Comparison of ENCODE assay signal across 9 cellular contexts in the genomic region with DNA sequence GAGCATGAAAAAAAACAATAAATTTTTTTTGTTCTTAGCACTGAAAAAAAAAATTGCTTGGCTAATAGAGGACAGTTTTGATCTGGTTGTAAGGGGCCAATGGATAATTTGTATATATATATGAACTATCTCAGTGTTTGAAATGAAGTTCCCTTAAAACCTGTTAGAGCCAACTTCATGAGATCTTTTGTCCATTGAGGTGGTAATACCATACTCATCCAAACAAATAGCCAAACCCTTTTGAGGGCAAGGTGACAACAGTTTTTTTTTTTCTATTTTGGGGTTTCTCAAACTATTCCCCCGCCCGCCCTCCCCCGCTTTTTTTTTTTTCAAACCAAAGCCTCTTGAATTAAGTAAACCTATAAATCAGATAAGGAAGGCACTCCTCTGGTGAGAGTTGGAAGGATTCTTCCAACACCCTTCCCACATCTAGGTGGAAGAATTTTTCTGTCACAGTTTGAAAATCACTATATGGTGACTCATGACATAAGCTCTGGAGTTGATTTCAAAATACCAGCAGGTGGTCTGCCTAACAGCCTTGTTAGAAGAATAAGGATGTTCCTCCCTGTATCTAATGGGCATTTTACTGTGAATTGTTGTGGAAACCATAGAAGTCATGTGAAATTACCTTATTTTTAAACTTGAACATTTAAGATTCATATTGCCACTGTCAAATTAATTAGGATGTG. TPM values are rescaled to one million over a fixed set of nuclear protein-coding genes. Genes with fewer than 3 reads are reported as not detected.
A peak's percentile ranks its signal among the peaks of the same experiment; 100 is the strongest.
DNase-seq lines count a peak whose midpoint lies in the region; ATAC-seq and TF ChIP-seq lines count a peak whose summit lies in the region.
"Had no signal": no experiment of that assay in that cellular context is flagged by ENCODE, and none has a peak within 500 bp of the region (broad histone marks: within the 10 kb centered on the region; RNA-seq: fewer than 3 reads in every experiment).

No MANE protein-coding gene starts in this region.

- no peak overlapping the region for H3K4me3 ChIP-seq in CD8-positive, alpha-beta T cell (ENCODE audit: low read depth, low read length)

- peak overlapping the region; percentile 19 for H3K27ac Mint-ChIP-seq in mesothelial cell of epicardium
- no peak overlapping the region for H3K27ac Mint-ChIP-seq in CD8-positive, alpha-beta T cell

- ATAC-seq in CD8-positive, alpha-beta T cell, result no peak

- H3K27me3 ChIP-seq in CD8-positive, alpha-beta T cell (ENCODE audit: insufficient read depth, low read length), result no peaks in the 10 kb centered on the region

- DNase-seq in ELR (ENCODE audit: low read depth) (peak; percentile 67), LoVo (ENCODE audit: low spot score) (peak; percentile 89), astrocyte of the hippocampus (ENCODE audit: low read depth, low spot score) (peak; percentile 57), mesothelial cell of epicardium (ENCODE audit: low spot score in 2 of 2, unreplicated experiment in 2 of 2) (no peak), NCI-H2081 treated with DMSO at 0.1 percent for 48 hours (lab: John Stamatoyannopoulos, UW) (no peak), foreskin melanocyte (no peak)
- DNase-seq in CD8-positive, alpha-beta T cell, result no peak
- no peak for DNase-seq in activated CD4-positive, alpha-beta T cell treated with anti-CD3 and anti-CD28 coated beads, Interleukin-2, amount 50 U/mL, for 4 hours
- DNase-seq: GF-D8 had no signal

- peaks cover 46% of the 10 kb centered on the region for H3K4me1 Mint-ChIP-seq in mesothelial cell of epicardium
- peaks cover 28% of the 10 kb centered on the region for H3K4me1 Mint-ChIP-seq in CD8-positive, alpha-beta T cell (ENCODE audit: low read depth)

- intact Hi-C loops in CD8-positive, alpha-beta T cell (cut with DNase I, micrococcal nuclease), result no loop called here

- no peak overlapping the region for H3K27ac ChIP-seq in CD8-positive, alpha-beta T cell (ENCODE audit: low read depth, low read length)

- CTCF ChIA-PET in CD8-positive, alpha-beta T cell (lab: Charles Lee), result interaction anchor here (0.9 kb wide), 1 partner anchor 167 kb away, joined by 4 read pairs; no protein-coding TSS in a partner anchor

- peaks cover 7% of the 10 kb centered on the region for H3K36me3 ChIP-seq in CD8-positive, alpha-beta T cell (ENCODE audit: insufficient read depth, low read length)

- peaks cover 22% of the 10 kb centered on the region for H3K36me3 Mint-ChIP-seq in mesothelial cell of epicardium
- peaks cover 22% of the 10 kb centered on the region for H3K36me3 Mint-ChIP-seq in CD8-positive, alpha-beta T cell

- peaks cover 4% of the 10 kb centered on the region for H3K4me1 ChIP-seq in CD8-positive, alpha-beta T cell (ENCODE audit: insufficient read depth, low read length)

- no peaks in the 10 kb centered on the region for H3K9me3 ChIP-seq in CD8-positive, alpha-beta T cell (ENCODE audit: low read length)

- POLR2A ChIA-PET in CD8-positive, alpha-beta T cell (lab: Charles Lee), result interaction anchor here (0.6 kb wide), 1 partner anchor 9 kb away, joined by 3 read pairs; no protein-coding TSS in a partner anchor

- TF ChIP-seq CTCF in mesothelial cell of epicardium (IDR thresholded peaks at IDR 0.05; ENCODE audit: unreplicated experiment), result no peak
- TF ChIP-seq CTCF in CD8-positive, alpha-beta T cell (IDR thresholded peaks at IDR 0.05), result no peak

- H3K27me3 Mint-ChIP-seq in mesothelial cell of epicardium (ENCODE audit: low read depth), result no peaks in the 10 kb centered on the region
- no peaks in the 10 kb centered on the region for H3K27me3 Mint-ChIP-seq in CD8-positive, alpha-beta T cell (ENCODE audit: low read depth)

- no peak overlapping the region for H3K4me3 Mint-ChIP-seq in mesothelial cell of epicardium
- H3K4me3 Mint-ChIP-seq in CD8-positive, alpha-beta T cell, result no peak overlapping the region

- H3K9me3 Mint-ChIP-seq in mesothelial cell of epicardium, result no peaks in the 10 kb centered on the region
- H3K9me3 Mint-ChIP-seq in CD8-positive, alpha-beta T cell, result no peaks in the 10 kb centered on the region

RNA-seq across cellular contexts. Expression of a gene that starts 10.2 kb away (rescaled TPM):
- total RNA-seq in mesothelial cell of epicardium, result 166 to 173 TPM (median 167 TPM) in 3 replicates
- 10 to 100 TPM; 48.9 to 51.6 TPM for total RNA-seq in CD8-positive, alpha-beta T cell

Comparison
In these comparisons a context has a peak if more than half of its experiments do, and no peak if none do; other contexts are left out.
1. DNase-seq: peak in ELR (single experiment), LoVo (single experiment) and astrocyte of the hippocampus (single experiment); none in mesothelial cell of epicardium (0 of 2), NCI-H2081 treated with DMSO at 0.1 percent for 48 hours (single experiment), CD8-positive, alpha-beta T cell (0 of 7), foreskin melanocyte (single experiment) and activated CD4-positive, alpha-beta T cell treated with anti-CD3 and anti-CD28 coated beads, Interleukin-2, amount 50 U/mL, for 4 hours (0 of 2).